In genomic region chr9:73179594-73179993, GRCh38 we compare ENCODE assay signal across 13 cellular contexts. TPM values are rescaled to one million over a fixed set of nuclear protein-coding genes. Genes with fewer than 3 reads are reported as not detected.
DNase-seq lines count a peak whose midpoint lies in the region; ATAC-seq, FAIRE-seq and TF ChIP-seq lines count a peak whose summit lies in the region.
"Had no signal": no experiment of that assay in that cellular context is flagged by ENCODE, and none has a peak within 500 bp of the region (broad histone marks: within the 10 kb centered on the region; RNA-seq: fewer than 3 reads in every experiment).

No MANE protein-coding gene starts in this region.

- H3K27me3 ChIP-seq in heart right ventricle = peaks cover 0 to under 1% (median 0%) of the 10 kb centered on the region in 7 donors
- H3K27me3 ChIP-seq: heart left ventricle had no signal

- no peaks in the 10 kb centered on the region for H3K36me3 ChIP-seq in heart right ventricle
- H3K36me3 ChIP-seq: heart left ventricle, thoracic aorta had no signal

- no peaks in the 10 kb centered on the region for H3K9me3 ChIP-seq in heart right ventricle
- H3K9me3 ChIP-seq: heart left ventricle, thoracic aorta had no signal

- intact Hi-C loops in heart right ventricle (cut with DNase I) = no loop called here

- H3K4me3 ChIP-seq in HFF-Myc (replicated peaks; ENCODE audit: low read depth, low read length) = no peak overlapping the region
- no peak overlapping the region for H3K4me3 ChIP-seq in heart right ventricle
- H3K4me3 ChIP-seq: heart left ventricle, thoracic aorta had no signal

- ATAC-seq in heart right ventricle (no peak), GM19351 (IDR thresholded peaks at IDR 0.05; ENCODE audit: unreplicated experiment) (no peak)
- ATAC-seq: activated CD8-positive, alpha-beta memory T cell treated with anti-CD3 and anti-CD28 coated beads, Interleukin-2, amount 10 ng/mL, durations not matched to agents 7 days and 5 days had no signal

- H3K27ac ChIP-seq in heart right ventricle = no peak overlapping the region
- H3K27ac ChIP-seq: heart left ventricle had no signal

- WGBS in heart right ventricle, 2 donors = 62 to 76% methylated on average over 3 of the region's 3 CpGs

- no peak for TF ChIP-seq CTCF in HFF-Myc (IDR thresholded peaks at IDR 0.05; ENCODE audit: low read depth, low read length, missing control alignments)
- TF ChIP-seq CTCF in heart right ventricle (IDR thresholded peaks at IDR 0.05) = no peak

- peak; percentile 91 for FAIRE-seq in RCC 7860 (lab: Jason Lieb, UNC)

- H3K4me1 ChIP-seq in heart right ventricle = peaks cover 0 to 19% (median 0%) of the 10 kb centered on the region in 9 donors

- DNase-seq in DMS53 treated with DMSO at 0.1 percent for 48 hours (lab: John Stamatoyannopoulos, UW; ENCODE audit: unreplicated experiment) = peak; percentile 41
- peak; percentile 73 for DNase-seq in HFF-Myc (ENCODE audit: extremely low read depth, low read depth)
- DNase-seq in RCC 7860 (ENCODE audit: low spot score) = peak; percentile 76
- DNase-seq in kidney glomerular epithelial cell (lab: John Stamatoyannopoulos, UW) = peak; percentile 47
- no peak for DNase-seq in T1000 (lab: John Stamatoyannopoulos, UW)
- no peak for DNase-seq in heart right ventricle
- DNase-seq in midbrain (lab: John Stamatoyannopoulos, UW) = no peak
- DNase-seq: activated CD8-positive, alpha-beta memory T cell treated with anti-CD3 and anti-CD28 coated beads, Interleukin-2, amount 10 ng/mL, durations not matched to agents 7 days and 5 days; DMS153; heart left ventricle; stimulated activated CD4-positive, alpha-beta T cell treated with anti-CD3 and anti-CD28 coated beads, Interleukin-4, amount 100 ng/mL, for 4 hours had no signal

RNA-seq across cellular contexts. Expression of gene ANXA1, which starts 27.9 kb away (rescaled TPM):
- total RNA-seq in heart right ventricle = 100 to 1,000 TPM in 1 of 10 donors, 10 to 100 TPM in 9; 21.1 to 126 (median 38.5) TPM
- 100 to 1,000 TPM in 1 of 2 donors, 10 to 100 TPM in 1; 89.9 to 108 TPM for polyA plus RNA-seq in heart right ventricle

Comparison
In these comparisons a context has a peak if more than half of its experiments do, and no peak if none do; other contexts are left out.
1. DNase-seq: peak in DMS53 treated with DMSO at 0.1 percent for 48 hours (single experiment), HFF-Myc (single experiment), RCC 7860 (single experiment) and kidney glomerular epithelial cell (single experiment); none in T1000 (single experiment), heart right ventricle (0 of 2) and midbrain (single experiment).